Comparison of ENCODE assay signal across 8 cellular contexts in genomic region chr2:8679827-8680731, GRCh38. TPM values are rescaled to one million over a fixed set of nuclear protein-coding genes. Genes with fewer than 3 reads are reported as not detected.
DNase-seq lines count a peak whose midpoint lies in the region; ATAC-seq, FAIRE-seq and TF ChIP-seq lines count a peak whose summit lies in the region.

No MANE protein-coding gene starts in this region.

- peak overlapping the region; percentile 83 to 90 for H3K9ac ChIP-seq in kidney (ENCODE audit: low read length in 2 of 2)

- peak overlapping the region; percentile 98 for H3K4me3 Mint-ChIP-seq in activated CD4-positive, alpha-beta T cell treated with anti-CD3 and anti-CD28 coated beads for 36 hours
- H3K4me3 Mint-ChIP-seq in stimulated activated memory B cell treated with anti-CD40 and anti-IgM and Interleukin-4, amounts not matched to agents 10 μg/mL and 1 μg/mL and 100 μg/mL, for 72 hours = peak overlapping the region; percentile 66

- ATAC-seq in activated CD4-positive, alpha-beta T cell treated with anti-CD3 and anti-CD28 coated beads for 36 hours = no peak
- ATAC-seq in stimulated activated memory B cell treated with anti-CD40 and anti-IgM and Interleukin-4, amounts not matched to agents 10 μg/mL and 1 μg/mL and 100 μg/mL, for 72 hours = no peak
- ATAC-seq in HG03342 (IDR thresholded peaks at IDR 0.05; ENCODE audit: unreplicated experiment) = no peak

- POLR2A ChIA-PET in activated CD4-positive, alpha-beta T cell treated with anti-CD3 and anti-CD28 coated beads for 36 hours (lab: Charles Lee) = interaction anchor here (1.1 to 2.9 kb wide), 14 partner anchors 23 to 854 kb away, joined by 4 to 103 read pairs (median 8); no protein-coding TSS in a partner anchor

- H3K27ac ChIP-seq in kidney (ENCODE audit: low read depth in 2 of 2, low read length in 2 of 2) = peak overlapping the region; percentile 91 to 98

- H3K4me1 Mint-ChIP-seq in activated CD4-positive, alpha-beta T cell treated with anti-CD3 and anti-CD28 coated beads for 36 hours = peaks cover 31% of the 10 kb centered on the region
- peaks cover 63% of the 10 kb centered on the region for H3K4me1 Mint-ChIP-seq in stimulated activated memory B cell treated with anti-CD40 and anti-IgM and Interleukin-4, amounts not matched to agents 10 μg/mL and 1 μg/mL and 100 μg/mL, for 72 hours

- H3K27me3 Mint-ChIP-seq in activated CD4-positive, alpha-beta T cell treated with anti-CD3 and anti-CD28 coated beads for 36 hours = peaks cover 20% of the 10 kb centered on the region
- peaks cover 85% of the 10 kb centered on the region for H3K27me3 Mint-ChIP-seq in stimulated activated memory B cell treated with anti-CD40 and anti-IgM and Interleukin-4, amounts not matched to agents 10 μg/mL and 1 μg/mL and 100 μg/mL, for 72 hours

- peaks cover 32% of the 10 kb centered on the region for H3K36me3 Mint-ChIP-seq in activated CD4-positive, alpha-beta T cell treated with anti-CD3 and anti-CD28 coated beads for 36 hours (ENCODE audit: low read depth)
- H3K36me3 Mint-ChIP-seq in stimulated activated memory B cell treated with anti-CD40 and anti-IgM and Interleukin-4, amounts not matched to agents 10 μg/mL and 1 μg/mL and 100 μg/mL, for 72 hours = peaks cover 24% of the 10 kb centered on the region

- H3K9me3 ChIP-seq in kidney (ENCODE audit: control insufficient read depth in 1 of 2, low read length in 2 of 2) = no peaks in the 10 kb centered on the region

- peak overlapping the region; percentile 87 for H3K27ac Mint-ChIP-seq in activated CD4-positive, alpha-beta T cell treated with anti-CD3 and anti-CD28 coated beads for 36 hours
- H3K27ac Mint-ChIP-seq in stimulated activated memory B cell treated with anti-CD40 and anti-IgM and Interleukin-4, amounts not matched to agents 10 μg/mL and 1 μg/mL and 100 μg/mL, for 72 hours = peak overlapping the region; percentile 46

- no peak for TF ChIP-seq CTCF in kidney (IDR thresholded peaks at IDR 0.05; ENCODE audit: borderline replicate concordance, extremely low read depth, insufficient read depth)

- H3K4me1 ChIP-seq in kidney (ENCODE audit: control insufficient read depth in 1 of 2, insufficient read depth in 1 of 2, low read depth in 1 of 2, low read length in 2 of 2) = peaks cover 8 to 17% of the 10 kb centered on the region in 2 donors

- H3K36me3 ChIP-seq in kidney (ENCODE audit: control insufficient read depth in 1 of 2, insufficient read depth in 2 of 2, low read length in 2 of 2) = no peaks in the 10 kb centered on the region

- FAIRE-seq in kidney (lab: Jason Lieb, UNC) = no peak

- intact Hi-C loops in activated CD4-positive, alpha-beta T cell treated with anti-CD3 and anti-CD28 coated beads for 36 hours (cut with DNase I, micrococcal nuclease) = loop anchor here (5.0 to 10.0 kb wide), 15 partner anchors 193 to 1845 kb away; partner anchors contain the start of genes MBOAT2 (in 1 of the 2), ODC1 (in 1 of the 2) and RRM2 (in 1 of the 2)
- intact Hi-C loops in kidney (cut with DNase I) = loop anchor here (10.0 kb wide), 1 partner anchor 955 kb away; no protein-coding TSS in a partner anchor

- peak; percentile 36 for DNase-seq in activated CD4-positive, alpha-beta T cell treated with anti-CD3 and anti-CD28 coated beads for 36 hours
- no peak for DNase-seq in activated CD4-positive, alpha-beta T cell treated with anti-CD3 and anti-CD28 coated beads for 4 hours
- DNase-seq in NCI-H2196 (lab: John Stamatoyannopoulos, UW; ENCODE audit: unreplicated experiment) (peak; percentile 72), astrocyte of the hippocampus (ENCODE audit: low read depth, low spot score) (peak; percentile 71), kidney (peak; percentile 95), iPS-NIHi7 (ENCODE audit: extremely low spot score) (no peak)

- CTCF ChIA-PET in activated CD4-positive, alpha-beta T cell treated with anti-CD3 and anti-CD28 coated beads for 36 hours (lab: Charles Lee) = interaction anchor here (0.7 to 1.5 kb wide), 7 partner anchors 53 to 278 kb away, joined by 3 to 5 read pairs (median 3); no protein-coding TSS in a partner anchor

- H3K9me3 Mint-ChIP-seq in activated CD4-positive, alpha-beta T cell treated with anti-CD3 and anti-CD28 coated beads for 36 hours (ENCODE audit: low read depth) = peaks cover 5% of the 10 kb centered on the region
- peaks cover 2% of the 10 kb centered on the region for H3K9me3 Mint-ChIP-seq in stimulated activated memory B cell treated with anti-CD40 and anti-IgM and Interleukin-4, amounts not matched to agents 10 μg/mL and 1 μg/mL and 100 μg/mL, for 72 hours

- H3K4me3 ChIP-seq in kidney (ENCODE audit: low read length in 2 of 2) = peak overlapping the region; percentile 74 to 78

RNA-seq across cellular contexts. Expression of gene ID2, which starts 1.8 kb away (rescaled TPM):
- 100 to 1,000 TPM; 171 to 213 TPM for total RNA-seq in activated CD4-positive, alpha-beta T cell treated with anti-CD3 and anti-CD28 coated beads for 36 hours
- total RNA-seq in kidney = 74.6 TPM
- 113 TPM for polyA plus RNA-seq in kidney (ENCODE audit: insufficient read depth, low read depth, low replicate concordance)

Comparison
In these comparisons a context has a peak if more than half of its experiments do, and no peak if none do; other contexts are left out.
1. DNase-seq: peak in activated CD4-positive, alpha-beta T cell treated with anti-CD3 and anti-CD28 coated beads for 36 hours (single experiment), NCI-H2196 (single experiment), astrocyte of the hippocampus (single experiment) and kidney (single experiment); none in activated CD4-positive, alpha-beta T cell treated with anti-CD3 and anti-CD28 coated beads for 4 hours (0 of 2) and iPS-NIHi7 (single experiment).